1 cellular context compared by ENCODE assay signal in genomic region chr1:93846929-93847810, GRCh38.
TF ChIP-seq lines count a peak whose summit lies in the region.

No MANE protein-coding gene starts in this region.

TF ChIP-seq in H1, 55 proteins besides CTCF, POLR2A, EP300 and RAD21 (continued from another document):
- TF ChIP-seq PHF8 (conservative IDR thresholded peaks at IDR 0.05; ENCODE audit: low read depth, low read length) (peak; percentile 53), ATF3 (IDR thresholded peaks at IDR 0.05; ENCODE audit: insufficient read depth, low read depth, low read length) (no peak), SP4 (IDR thresholded peaks at IDR 0.05; ENCODE audit: low read length) (peak; percentile 69; the same call in 1 of the 2 replicates), TAF1 (IDR thresholded peaks at IDR 0.05; ENCODE audit: low read depth, low read length) (peak; percentile 49; the same call in 1 of the 2 replicates), USF2 (IDR thresholded peaks at IDR 0.05; ENCODE audit: low read length) (no peak; the same call in 1 of the 2 replicates), E2F6 (IDR thresholded peaks at IDR 0.05) (peak; percentile 69), ATF2 (IDR thresholded peaks at IDR 0.05; ENCODE audit: low read length) (0 out of 2 replicates have a peak, but pooled peaks have one; percentile 44), POLR2AphosphoS5 (IDR thresholded peaks at IDR 0.05; ENCODE audit: low read depth, low read length) (peak; percentile 40; the same call in 1 of the 2 replicates), CREB1 (IDR thresholded peaks at IDR 0.05) (peak; percentile 63; the same call in 1 of the 2 replicates), KDM4A (IDR thresholded peaks at IDR 0.05; ENCODE audit: low read depth, low read length, severe bottlenecking) (peak; percentile 66), TCF12 (IDR thresholded peaks at IDR 0.05; ENCODE audit: low read depth, low read length) (peak; percentile 82; the same call in 1 of the 2 replicates), BRCA1 (IDR thresholded peaks at IDR 0.05; ENCODE audit: low read depth, low read length) (no peak), NANOG (IDR thresholded peaks at IDR 0.05; ENCODE audit: insufficient read depth, low read depth, low read length, poor library complexity, severe bottlenecking) (peak; percentile 15), TBP (IDR thresholded peaks at IDR 0.05; ENCODE audit: low read depth, low read length) (peak; percentile 100), RNF2 (IDR thresholded peaks at IDR 0.05; ENCODE audit: borderline replicate concordance, low read depth, low read length, missing control alignments, poor library complexity, severe bottlenecking) (no peak), CEBPB (IDR thresholded peaks at IDR 0.05; ENCODE audit: low read depth, low read length) (peak; percentile 84), CTBP2 (IDR thresholded peaks at IDR 0.05; ENCODE audit: borderline replicate concordance, insufficient read depth, insufficient read length, low read length) (no peak), TEAD4 (IDR thresholded peaks at IDR 0.05; ENCODE audit: low read depth, low read length) (peak; percentile 79; the same call in 1 of the 2 replicates), CBX8 (IDR thresholded peaks at IDR 0.05; ENCODE audit: borderline replicate concordance, low read depth, low read length) (no peak), ZNF274 (IDR thresholded peaks at IDR 0.05; ENCODE audit: borderline replicate concordance, extremely low read depth, low read length) (no peak), HDAC6 (IDR thresholded peaks at IDR 0.05; ENCODE audit: low read depth, low read length) (peak; percentile 69)
